26 cellular contexts compared by ENCODE assay signal in the genomic region with DNA sequence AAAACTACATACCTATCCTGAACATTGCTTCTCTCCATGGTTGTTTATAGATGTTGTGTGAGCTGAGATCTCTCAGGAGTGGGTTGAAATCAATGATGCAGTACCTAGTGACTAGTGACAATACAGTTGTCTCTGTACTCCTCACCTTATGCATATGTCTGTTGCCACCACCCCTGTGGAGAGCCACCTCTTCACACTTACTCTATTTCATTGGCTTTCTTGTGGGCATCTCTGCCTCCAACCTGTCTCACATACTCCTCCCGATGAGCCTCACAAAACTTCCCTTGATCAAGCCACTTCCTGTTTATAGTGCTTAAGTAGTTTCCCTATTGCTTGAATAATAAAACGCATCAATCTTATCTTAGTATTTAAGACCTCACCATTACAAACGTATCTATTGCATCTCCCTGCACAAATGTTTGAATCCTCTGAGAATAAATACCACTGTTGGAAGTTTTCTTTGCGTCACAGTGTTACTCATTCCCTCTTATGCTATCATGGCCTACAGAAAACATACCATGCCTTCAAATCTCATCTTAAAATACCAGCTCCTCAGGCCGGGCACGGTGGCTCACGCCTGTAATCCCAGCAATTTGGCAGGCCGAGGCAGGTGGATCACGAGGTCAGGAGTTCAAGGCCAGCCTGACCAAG. TPM values are rescaled to one million over a fixed set of nuclear protein-coding genes. Genes with fewer than 3 reads are reported as not detected.
DNase-seq lines count a peak whose midpoint lies in the region; ATAC-seq and TF ChIP-seq lines count a peak whose summit lies in the region.
"Had no signal": no experiment of that assay in that cellular context is flagged by ENCODE, and none has a peak within 500 bp of the region (broad histone marks: within the 10 kb centered on the region; RNA-seq: fewer than 3 reads in every experiment).

No MANE protein-coding gene starts in this region.

- H3K4me1 Mint-ChIP-seq in natural killer cell = peaks cover 15 to 19% of the 10 kb centered on the region in 2 donors
- peaks cover 11 to 16% of the 10 kb centered on the region in 2 donors for H3K4me1 Mint-ChIP-seq in natural killer cell treated with Interleukin-12 subunit alpha and Interleukin-12 subunit beta and Interleukin-15 and Interleukin-18, amount 100 ng/mL, for 72 hours (ENCODE audit: low read depth in 2 of 2)
- peaks cover 11% of the 10 kb centered on the region for H3K4me1 Mint-ChIP-seq in activated naive CD8-positive, alpha-beta T cell treated with anti-CD3 and anti-CD28 coated beads, Interleukin-2, amount 50 U/mL, for 24 hours
- H3K4me1 Mint-ChIP-seq: neural crest cell had no signal

- peaks cover 6% of the 10 kb centered on the region; the same call in 1 of the 2 replicates for H3K4me1 ChIP-seq in OCI-LY3 (ENCODE audit: low read length)
- no peaks in the 10 kb centered on the region for H3K4me1 ChIP-seq in suprapubic skin
- H3K4me1 ChIP-seq in SK-N-SH (ENCODE audit: control insufficient read depth in 1 of 2, insufficient read depth in 2 of 2, low read depth in 1 of 2, low read length in 1 of 2) = no peaks in the 10 kb centered on the region; a peak in 1 of 4 replicates
- H3K4me1 ChIP-seq: gastrocnemius medialis, spleen had no signal

- H3F3A ChIP-seq in SK-N-SH (replicated peaks; ENCODE audit: insufficient read depth) = peaks cover 16% of the 10 kb centered on the region

- H3K9me2 ChIP-seq in SK-N-SH = no peaks in the 10 kb centered on the region

- peak; percentile 44 to 93 (median 47) for ATAC-seq in natural killer cell
- ATAC-seq in natural killer cell treated with Interleukin-12 subunit alpha and Interleukin-12 subunit beta and Interleukin-15 and Interleukin-18, amount 100 ng/mL, for 72 hours = no peak
- peak; percentile 28 for ATAC-seq in activated naive CD8-positive, alpha-beta T cell treated with anti-CD3 and anti-CD28 coated beads, Interleukin-2, amount 50 U/mL, for 24 hours
- ATAC-seq: gastrocnemius medialis, left cardiac atrium, mucosa of descending colon, right cardiac atrium had no signal

- H3K4me2 ChIP-seq in OCI-LY3 (ENCODE audit: low read length) (peak overlapping the region; percentile 1; the same call in 1 of the 2 replicates), SK-N-SH (no peak overlapping the region)

- POLR2A ChIA-PET in SK-N-SH (lab: Yijun Ruan, JAX) = no interaction called here

- H3K9me3 ChIP-seq in OCI-LY3 (ENCODE audit: insufficient read depth, low read length) (no peaks in the 10 kb centered on the region), suprapubic skin (no peaks in the 10 kb centered on the region), SK-N-SH (no peaks in the 10 kb centered on the region)
- H3K9me3 ChIP-seq: gastrocnemius medialis, mucosa of descending colon had no signal

- CTCF ChIA-PET in SK-N-SH (lab: Yijun Ruan, JAX) = no interaction called here

- H3K79me2 ChIP-seq in OCI-LY3 (ENCODE audit: low read length) (no peaks in the 10 kb centered on the region), SK-N-SH (ENCODE audit: insufficient read depth) (no peaks in the 10 kb centered on the region)

- H3K27me3 ChIP-seq in OCI-LY3 (ENCODE audit: low read depth, low read length) = no peaks in the 10 kb centered on the region
- no peaks in the 10 kb centered on the region for H3K27me3 ChIP-seq in suprapubic skin
- no peaks in the 10 kb centered on the region for H3K27me3 ChIP-seq in SK-N-SH (ENCODE audit: insufficient read depth)
- H3K27me3 ChIP-seq: gastrocnemius medialis, spleen had no signal

- H3K4me3 Mint-ChIP-seq in natural killer cell = peak overlapping the region; percentile 29
- no peak overlapping the region for H3K4me3 Mint-ChIP-seq in natural killer cell treated with Interleukin-12 subunit alpha and Interleukin-12 subunit beta and Interleukin-15 and Interleukin-18, amount 100 ng/mL, for 72 hours
- no peak overlapping the region for H3K4me3 Mint-ChIP-seq in activated naive CD8-positive, alpha-beta T cell treated with anti-CD3 and anti-CD28 coated beads, Interleukin-2, amount 50 U/mL, for 24 hours
- H3K4me3 Mint-ChIP-seq: neural crest cell had no signal

- TF ChIP-seq EP300 in suprapubic skin (IDR thresholded peaks at IDR 0.05) (no peak), SK-N-SH (IDR thresholded peaks at IDR 0.05; ENCODE audit: borderline replicate concordance in 1 of 2, low read depth in 1 of 2, low read length in 1 of 2) (no peak)

- H3K9ac ChIP-seq in OCI-LY3 (ENCODE audit: low read length) (no peak overlapping the region), SK-N-SH (no peak overlapping the region)

- TF ChIP-seq CTCF in natural killer cell (IDR thresholded peaks at IDR 0.05) = no peak
- TF ChIP-seq CTCF in OCI-LY3 (IDR thresholded peaks at IDR 0.05; ENCODE audit: low read depth, low read length) = no peak
- no peak for TF ChIP-seq CTCF in suprapubic skin (IDR thresholded peaks at IDR 0.05)
- TF ChIP-seq CTCF in SK-N-SH (IDR thresholded peaks at IDR 0.05) = no peak

- no peak for TF ChIP-seq POLR2A in suprapubic skin (IDR thresholded peaks at IDR 0.05)

- H4K20me1 ChIP-seq in OCI-LY3 (ENCODE audit: insufficient read depth, low read length) (no peaks in the 10 kb centered on the region), SK-N-SH (ENCODE audit: insufficient read depth) (no peaks in the 10 kb centered on the region)

- intact Hi-C loops in natural killer cell (cut with micrococcal nuclease) = no loop called here

- H3K4me3 ChIP-seq in OCI-LY3 (ENCODE audit: low read length) (no peak overlapping the region), suprapubic skin (no peak overlapping the region), SK-N-SH (ENCODE audit: low read depth in 2 of 2, low read length in 1 of 2) (no peak overlapping the region)
- H3K4me3 ChIP-seq: gastrocnemius medialis, mucosa of descending colon, SK-N-MC, spleen had no signal

- H3K27ac ChIP-seq in OCI-LY3 (ENCODE audit: low read length) (no peak overlapping the region), suprapubic skin (no peak overlapping the region), SK-N-SH (ENCODE audit: low read depth in 2 of 2, low read length in 1 of 2) (no peak overlapping the region)
- H3K27ac ChIP-seq: gastrocnemius medialis, RWPE1, SK-N-MC, spleen had no signal

- peaks cover 0 to 21% of the 10 kb centered on the region in 2 donors for H3K27me3 Mint-ChIP-seq in natural killer cell (ENCODE audit: low read depth in 2 of 2)
- H3K27me3 Mint-ChIP-seq in natural killer cell treated with Interleukin-12 subunit alpha and Interleukin-12 subunit beta and Interleukin-15 and Interleukin-18, amount 100 ng/mL, for 72 hours = peaks cover 6 to 13% of the 10 kb centered on the region in 2 donors
- H3K27me3 Mint-ChIP-seq in activated naive CD8-positive, alpha-beta T cell treated with anti-CD3 and anti-CD28 coated beads, Interleukin-2, amount 50 U/mL, for 24 hours = peaks cover 5% of the 10 kb centered on the region

- H2AFZ ChIP-seq in OCI-LY3 (ENCODE audit: low read depth, low read length) = peak overlapping the region; percentile 51; the same call in 1 of the 2 replicates
- H2AFZ ChIP-seq in SK-N-SH (ENCODE audit: low read depth) = no peak overlapping the region

- WGBS in suprapubic skin = 77% methylated on average over 9 of the region's 9 CpGs
- WGBS in SK-N-SH (ENCODE audit: low lambda C conversion rate) = 83% methylated on average over 9 of the region's 9 CpGs

- H3K27ac Mint-ChIP-seq in natural killer cell = no peak overlapping the region
- no peak overlapping the region for H3K27ac Mint-ChIP-seq in natural killer cell treated with Interleukin-12 subunit alpha and Interleukin-12 subunit beta and Interleukin-15 and Interleukin-18, amount 100 ng/mL, for 72 hours
- no peak overlapping the region for H3K27ac Mint-ChIP-seq in activated naive CD8-positive, alpha-beta T cell treated with anti-CD3 and anti-CD28 coated beads, Interleukin-2, amount 50 U/mL, for 24 hours

- DNase-seq in natural killer cell (no peak), suprapubic skin (ENCODE audit: low spot score in 2 of 2) (no peak), SK-N-SH (no peak)
- DNase-seq in natural killer cell treated with Interleukin-12 subunit alpha and Interleukin-12 subunit beta and Interleukin-15 and Interleukin-18, amount 100 ng/mL, for 72 hours (ENCODE audit: low spot score) = no peak
- DNase-seq in activated naive CD8-positive, alpha-beta T cell treated with anti-CD3 and anti-CD28 coated beads, Interleukin-2, amount 50 U/mL, for 24 hours = no peak
- no peak for DNase-seq in stimulated activated CD4-positive, alpha-beta T cell treated with anti-CD3 and anti-CD28 coated beads, Interleukin-4, amount 100 ng/mL, for 1 hour
- DNase-seq: activated CD4-positive, alpha-beta T cell treated with anti-CD3 and anti-CD28 coated beads for 4 hours; C1 segment of cervical spinal cord; gastrocnemius medialis; left cardiac atrium; mucosa of descending colon; NCI-H146; NCI-H2107; NCI-H446 treated with DMSO at 0.1 percent for 48 hours; NCI-H82; posterior cingulate gyrus; right cardiac atrium; spleen had no signal

- H3K36me3 ChIP-seq in OCI-LY3 (replicated peaks; ENCODE audit: low read depth, low read length) = no peaks in the 10 kb centered on the region
- no peaks in the 10 kb centered on the region for H3K36me3 ChIP-seq in suprapubic skin
- no peaks in the 10 kb centered on the region for H3K36me3 ChIP-seq in SK-N-SH (replicated peaks in 1 of 2; ENCODE audit: control insufficient read depth in 1 of 2, insufficient read depth in 2 of 2, low read length in 1 of 2)
- H3K36me3 ChIP-seq: gastrocnemius medialis, spleen had no signal

- no peaks in the 10 kb centered on the region for H3K36me3 Mint-ChIP-seq in natural killer cell
- no peaks in the 10 kb centered on the region for H3K36me3 Mint-ChIP-seq in natural killer cell treated with Interleukin-12 subunit alpha and Interleukin-12 subunit beta and Interleukin-15 and Interleukin-18, amount 100 ng/mL, for 72 hours
- H3K36me3 Mint-ChIP-seq in activated naive CD8-positive, alpha-beta T cell treated with anti-CD3 and anti-CD28 coated beads, Interleukin-2, amount 50 U/mL, for 24 hours (ENCODE audit: low read depth) = no peaks in the 10 kb centered on the region

- no peak for TF ChIP-seq RAD21 in SK-N-SH (IDR thresholded peaks at IDR 0.05; ENCODE audit: low read length)

- H3K9me3 Mint-ChIP-seq in natural killer cell = peaks cover 0 to 2% of the 10 kb centered on the region in 2 donors
- H3K9me3 Mint-ChIP-seq in natural killer cell treated with Interleukin-12 subunit alpha and Interleukin-12 subunit beta and Interleukin-15 and Interleukin-18, amount 100 ng/mL, for 72 hours = no peaks in the 10 kb centered on the region
- peaks cover 14% of the 10 kb centered on the region for H3K9me3 Mint-ChIP-seq in activated naive CD8-positive, alpha-beta T cell treated with anti-CD3 and anti-CD28 coated beads, Interleukin-2, amount 50 U/mL, for 24 hours

TF ChIP-seq in SK-N-SH, 30 proteins besides CTCF, POLR2A, EP300 and RAD21 (continues in another document):
- no peak for TF ChIP-seq TAF1 (IDR thresholded peaks at IDR 0.05; ENCODE audit: borderline replicate concordance, low read depth, low read length)
- no peak for TF ChIP-seq YY1 (IDR thresholded peaks at IDR 0.05; ENCODE audit: low read depth)
- no peak for TF ChIP-seq JUND (IDR thresholded peaks at IDR 0.05)

RNA-seq across cellular contexts. Expression of gene GREM2, which starts 54.7 kb away (rescaled TPM):
- total RNA-seq in natural killer cell (under 1 TPM in 2 of 3 donors, not detected in 1; 0.08 to 0.34 TPM), suprapubic skin (1 to 10 TPM in 1 of 4 donors, under 1 TPM in 3; 0.11 to 1.3 (median 0.38) TPM)
- under 1 TPM; 0.14 to 0.57 TPM for total RNA-seq in natural killer cell treated with Interleukin-12 subunit alpha and Interleukin-12 subunit beta and Interleukin-15 and Interleukin-18, amount 100 ng/mL, for 72 hours
- polyA plus RNA-seq in SK-N-SH (2012; rRNA removed) = 0.94 and 1.5 TPM in 2 replicates
- 1.2 and 1.3 TPM in 2 replicates for polyA plus RNA-seq in SK-N-SH (2012; cell fraction: cytosol; rRNA removed)
- polyA plus RNA-seq in SK-N-SH (2012; cell fraction: nucleus; rRNA removed) = 0.87 and 0.88 TPM in 2 replicates
- total RNA-seq: Daoy, dermis microvascular lymphatic vessel endothelial cell, left cardiac atrium, lung microvascular endothelial cell, OCI-LY7 had no signal

Comparison
In these comparisons a context has a peak if more than half of its experiments do, and no peak if none do; other contexts are left out.
1. ATAC-seq: peak in natural killer cell (3 of 3) and activated naive CD8-positive, alpha-beta T cell treated with anti-CD3 and anti-CD28 coated beads, Interleukin-2, amount 50 U/mL, for 24 hours (single experiment); none in natural killer cell treated with Interleukin-12 subunit alpha and Interleukin-12 subunit beta and Interleukin-15 and Interleukin-18, amount 100 ng/mL, for 72 hours (0 of 2).